ENCODE assay signal across 8 cellular contexts in the genomic region with DNA sequence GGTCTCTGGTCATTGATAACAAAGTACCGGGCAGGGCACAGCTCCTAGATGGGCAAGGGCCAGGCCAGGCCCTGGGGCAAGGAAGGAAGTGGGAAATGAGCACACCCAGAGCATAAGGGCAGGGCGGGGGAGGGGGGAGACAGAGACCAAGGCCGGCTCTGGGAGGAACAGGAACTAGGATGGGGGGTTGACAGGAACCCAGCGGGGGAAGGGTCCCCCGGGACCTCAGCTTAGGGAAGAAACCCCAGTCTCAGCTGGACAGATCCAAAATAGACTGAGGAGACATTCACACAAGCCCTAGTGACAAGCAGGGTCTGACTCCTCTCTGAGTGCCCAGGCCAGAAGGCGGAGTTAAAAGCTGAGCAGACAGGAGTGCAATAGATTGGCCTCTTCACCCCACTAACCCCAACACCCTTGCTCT. TPM values are rescaled to one million over a fixed set of nuclear protein-coding genes. Genes with fewer than 3 reads are reported as not detected.
DNase-seq lines count a peak whose midpoint lies in the region; ATAC-seq and TF ChIP-seq lines count a peak whose summit lies in the region.

No MANE protein-coding gene starts in this region.

- H3K4me3 Mint-ChIP-seq in activated T-cell treated with anti-CD3 and anti-CD28 coated beads, Interleukin-2, amount 50 U/mL, for 4 hours: peak overlapping the region; percentile 83
- peak overlapping the region; percentile 93 to 97 (median 94) for H3K4me3 Mint-ChIP-seq in nephron

- H3K27me3 Mint-ChIP-seq in activated T-cell treated with anti-CD3 and anti-CD28 coated beads, Interleukin-2, amount 50 U/mL, for 4 hours (ENCODE audit: low read depth): no peaks in the 10 kb centered on the region
- peaks cover 5% of the 10 kb centered on the region for H3K27me3 Mint-ChIP-seq in nephron (ENCODE audit: low read depth)

- H3K36me3 Mint-ChIP-seq in activated T-cell treated with anti-CD3 and anti-CD28 coated beads, Interleukin-2, amount 50 U/mL, for 4 hours (ENCODE audit: insufficient read depth): no peaks in the 10 kb centered on the region
- peaks cover 3% of the 10 kb centered on the region for H3K36me3 Mint-ChIP-seq in nephron (ENCODE audit: low read depth)

- H3K27ac Mint-ChIP-seq in nephron: peak overlapping the region; percentile 90 to 97 (median 93)

- DNase-seq in DMS53 treated with DMSO at 0.1 percent for 48 hours (lab: John Stamatoyannopoulos, UW; ENCODE audit: unreplicated experiment) (peak; percentile 19), LNCaP clone FGC (ENCODE audit: low read depth) (no peak), fibroblast of villous mesenchyme (ENCODE audit: low read depth) (peak; percentile 39), NCI-H1048 (lab: John Stamatoyannopoulos, UW) (no peak), NCI-H2029 (lab: John Stamatoyannopoulos, UW) (no peak)
- DNase-seq in activated T-cell treated with anti-CD3 and anti-CD28 coated beads, Interleukin-2, amount 50 U/mL, for 4 hours: no peak

- peaks cover 57% of the 10 kb centered on the region for H3K4me1 Mint-ChIP-seq in activated T-cell treated with anti-CD3 and anti-CD28 coated beads, Interleukin-2, amount 50 U/mL, for 4 hours (ENCODE audit: low read depth)
- H3K4me1 Mint-ChIP-seq in nephron: peaks cover 41% of the 10 kb centered on the region

- peak overlapping the region; percentile 87 for H3K4me3 ChIP-seq in LNCaP clone FGC (ENCODE audit: low read depth, low read length)
- H3K4me3 ChIP-seq in fibroblast of villous mesenchyme (ENCODE audit: low read depth, low read length): peak overlapping the region; percentile 92

- no peak for ATAC-seq in activated T-cell treated with anti-CD3 and anti-CD28 coated beads, Interleukin-2, amount 50 U/mL, for 4 hours
- no peak for ATAC-seq in HG03039 (IDR thresholded peaks at IDR 0.05; ENCODE audit: unreplicated experiment)

- H3K9me3 Mint-ChIP-seq in activated T-cell treated with anti-CD3 and anti-CD28 coated beads, Interleukin-2, amount 50 U/mL, for 4 hours: no peaks in the 10 kb centered on the region
- no peaks in the 10 kb centered on the region for H3K9me3 Mint-ChIP-seq in nephron

- TF ChIP-seq CTCF in LNCaP clone FGC (IDR thresholded peaks at IDR 0.05; ENCODE audit: control insufficient read depth, extremely low read depth, insufficient read depth): no peak
- no peak for TF ChIP-seq CTCF in fibroblast of villous mesenchyme (IDR thresholded peaks at IDR 0.05; ENCODE audit: insufficient read depth, low read depth, low read length)
- TF ChIP-seq CTCF in nephron (IDR thresholded peaks at IDR 0.05; ENCODE audit: unreplicated experiment in 3 of 3): no peak

RNA-seq across cellular contexts. Expression of a gene that starts 0.7 kb away (rescaled TPM):
- 1 to 10 TPM; 1.8 to 2.8 (median 1.8) TPM for total RNA-seq in activated T-cell treated with anti-CD3 and anti-CD28 coated beads, Interleukin-2, amount 50 U/mL, for 4 hours
- total RNA-seq in fibroblast of villous mesenchyme: 21.2 and 21.3 TPM in 2 replicates

RNA-seq across cellular contexts. Expression of a gene that starts 12.0 kb away (rescaled TPM):
- 100 to 1,000 TPM; 270 to 325 (median 289) TPM for total RNA-seq in activated T-cell treated with anti-CD3 and anti-CD28 coated beads, Interleukin-2, amount 50 U/mL, for 4 hours
- total RNA-seq in fibroblast of villous mesenchyme: 169 and 193 TPM in 2 replicates

RNA-seq across cellular contexts. Expression of a gene that starts 18.5 kb away (rescaled TPM):
- 10 to 100 TPM; 29.0 to 29.7 (median 29.1) TPM for total RNA-seq in activated T-cell treated with anti-CD3 and anti-CD28 coated beads, Interleukin-2, amount 50 U/mL, for 4 hours
- total RNA-seq in fibroblast of villous mesenchyme: 13.5 and 14.7 TPM in 2 replicates

RNA-seq across cellular contexts. Expression of a gene that starts 35.2 kb away (rescaled TPM):
- 10 to 100 TPM; 40.0 to 62.6 (median 54.4) TPM for total RNA-seq in activated T-cell treated with anti-CD3 and anti-CD28 coated beads, Interleukin-2, amount 50 U/mL, for 4 hours
- total RNA-seq in fibroblast of villous mesenchyme: 22.5 and 23.7 TPM in 2 replicates

RNA-seq across cellular contexts. Expression of a gene that starts 42.5 kb away (rescaled TPM):
- 100 to 1,000 TPM; 455 to 543 (median 484) TPM for total RNA-seq in activated T-cell treated with anti-CD3 and anti-CD28 coated beads, Interleukin-2, amount 50 U/mL, for 4 hours
- total RNA-seq in fibroblast of villous mesenchyme: 351 and 386 TPM in 2 replicates

Comparison
In these comparisons a context has a peak if more than half of its experiments do, and no peak if none do; other contexts are left out.
1. DNase-seq: peak in DMS53 treated with DMSO at 0.1 percent for 48 hours (single experiment) and fibroblast of villous mesenchyme (single experiment); none in LNCaP clone FGC (single experiment), activated T-cell treated with anti-CD3 and anti-CD28 coated beads, Interleukin-2, amount 50 U/mL, for 4 hours (single experiment), NCI-H1048 (single experiment) and NCI-H2029 (single experiment).